In the genomic region with DNA sequence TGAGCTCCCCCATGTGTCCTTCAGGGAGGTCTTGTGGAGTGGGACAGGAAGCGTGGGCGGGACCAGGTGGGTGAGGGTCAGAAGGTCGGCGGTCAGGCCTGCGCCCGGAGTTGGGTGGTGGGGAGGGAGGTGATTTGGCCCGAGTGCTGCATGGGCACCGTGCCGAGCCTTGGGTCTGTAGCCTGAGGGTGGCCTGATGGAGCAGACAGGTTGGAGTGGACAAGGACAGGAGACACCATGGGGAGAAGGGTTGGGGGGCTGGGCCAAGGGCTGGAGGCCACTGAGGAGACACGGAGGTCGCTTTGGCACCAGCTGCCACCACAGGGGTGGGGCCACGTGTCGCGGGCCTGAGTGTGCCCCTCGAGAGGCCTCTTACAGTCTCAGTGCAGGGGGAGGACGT, we compare ENCODE assay signal across 17 cellular contexts. TPM values are rescaled to one million over a fixed set of nuclear protein-coding genes. Genes with fewer than 3 reads are reported as not detected.
DNase-seq lines count a peak whose midpoint lies in the region; ATAC-seq and TF ChIP-seq lines count a peak whose summit lies in the region.
"Had no signal": no experiment of that assay in that cellular context is flagged by ENCODE, and none has a peak within 500 bp of the region (broad histone marks: within the 10 kb centered on the region; RNA-seq: fewer than 3 reads in every experiment).

No MANE protein-coding gene starts in this region.

- TF ChIP-seq CTCF in osteoblast (IDR thresholded peaks at IDR 0.05; ENCODE audit: extremely low read depth, low read depth, low read length), result no peak

- H3K27me3 ChIP-seq in osteoblast (ENCODE audit: insufficient read depth, low read length), result no peaks in the 10 kb centered on the region
- no peaks in the 10 kb centered on the region for H3K27me3 ChIP-seq in aorta (ENCODE audit: control insufficient read depth in 1 of 2, insufficient read depth in 2 of 2, low read length in 1 of 2)
- H3K27me3 ChIP-seq: Peyer's patch, SJCRH30 had no signal

- H2AFZ ChIP-seq in osteoblast (ENCODE audit: low read length), result no peak overlapping the region

- H4K20me1 ChIP-seq in osteoblast (ENCODE audit: insufficient read depth, low read length), result peaks cover 46% of the 10 kb centered on the region

- H3K27ac ChIP-seq in angular gyrus (ENCODE audit: low read depth, low read length) (peak overlapping the region; percentile 29), osteoblast (ENCODE audit: low read depth, low read length) (no peak overlapping the region), aorta (ENCODE audit: low read depth in 1 of 2, low read length in 2 of 2) (no peak overlapping the region)
- H3K27ac ChIP-seq: Peyer's patch, SJCRH30 had no signal

- H3K4me2 ChIP-seq in osteoblast (ENCODE audit: insufficient read depth, low read length), result no peak overlapping the region

- peak; percentile 18 for ATAC-seq in Right ventricle myocardium superior (ENCODE audit: poor library complexity)
- ATAC-seq in left ventricle myocardium superior, result no peak
- peak; percentile 21 for ATAC-seq in aorta (ENCODE audit: low FRiP score)
- no peak for ATAC-seq in GM18870 (IDR thresholded peaks at IDR 0.05; ENCODE audit: unreplicated experiment)
- no peak for ATAC-seq in GM18873 (IDR thresholded peaks at IDR 0.05; ENCODE audit: low FRiP score, unreplicated experiment)

- H3K4me3 ChIP-seq in osteoblast (ENCODE audit: insufficient read depth, low read length) (no peak overlapping the region), aorta (ENCODE audit: low read length in 2 of 2) (no peak overlapping the region)
- H3K4me3 ChIP-seq: HAP-1, Peyer's patch, SJCRH30 had no signal

- H3K4me1 ChIP-seq in osteoblast (ENCODE audit: insufficient read depth, low read length) (peaks cover 3% of the 10 kb centered on the region), aorta (ENCODE audit: control insufficient read depth in 1 of 2, insufficient read depth in 2 of 2, low read length in 2 of 2) (no peaks in the 10 kb centered on the region)
- H3K4me1 ChIP-seq: HAP-1, Peyer's patch, SJCRH30 had no signal

- 81 to 86% methylated on average over 16 of the region's 16 CpGs for WGBS in aorta, 2 donors

- intact Hi-C loops in Right ventricle myocardium superior (cut with DNase I) (no loop called here), left ventricle myocardium superior (cut with micrococcal nuclease) (no loop called here), aorta (cut with DNase I) (no loop called here)

- peaks cover 10% of the 10 kb centered on the region for H3K79me2 ChIP-seq in osteoblast (ENCODE audit: insufficient read depth, low read length)

- H3K9me3 ChIP-seq in osteoblast (ENCODE audit: low read depth, low read length), result no peaks in the 10 kb centered on the region
- no peaks in the 10 kb centered on the region for H3K9me3 ChIP-seq in aorta (ENCODE audit: control insufficient read depth, low read length)
- H3K9me3 ChIP-seq: HAP-1, Peyer's patch, SJCRH30 had no signal

- DNase-seq in Right ventricle myocardium superior (no peak), left ventricle myocardium superior (no peak), osteoblast (ENCODE audit: insufficient read length, low spot score, missing footprints) (peak; percentile 62), aorta (no peak)
- DNase-seq in stimulated activated CD4-positive, alpha-beta T cell treated with anti-CD3 and anti-CD28 coated beads, Interleukin-12 subunit alpha, Interleukin-12 subunit beta, amount 100 ng/mL, for 4 hours, result no peak
- DNase-seq: AML-193, MV-4-11, NCI-H1417 treated with DMSO at 0.1 percent for 48 hours, NCI-H2029 treated with DMSO at 0.1 percent for 48 hours, NCI-H510A treated with DMSO at 0.1 percent for 48 hours, Peyer's patch, SJCRH30 had no signal

- peaks cover 6% of the 10 kb centered on the region for H3K36me3 ChIP-seq in osteoblast (ENCODE audit: insufficient read depth, low read length)
- peaks cover 0 to 5% of the 10 kb centered on the region in 2 donors for H3K36me3 ChIP-seq in aorta (ENCODE audit: control insufficient read depth in 1 of 2, insufficient read depth in 2 of 2, low read length in 1 of 2)

RNA-seq across cellular contexts. Expression of a gene that starts 53.1 kb away (rescaled TPM):
- 53.5 TPM for total RNA-seq in Right ventricle myocardium superior
- 42.6 TPM for total RNA-seq in left ventricle myocardium superior
- total RNA-seq in osteoblast, result 48.0 and 50.7 TPM in 2 replicates
- 100 to 1,000 TPM in 1 of 2 donors, 10 to 100 TPM in 1; 93.3 to 147 TPM for total RNA-seq in aorta
- 10 to 100 TPM; 14.0 to 47.3 TPM for polyA plus RNA-seq in aorta

RNA-seq across cellular contexts. Expression of a gene that starts 57.7 kb away (rescaled TPM):
- total RNA-seq in Right ventricle myocardium superior, result not detected
- total RNA-seq in left ventricle myocardium superior, result not detected
- not detected in 2 replicates for total RNA-seq in osteoblast
- total RNA-seq in aorta, result not detected
- polyA plus RNA-seq in aorta, result under 1 TPM; under 0.01 to 0.49 TPM
- total RNA-seq: Peyer's patch, SJCRH30 had no signal
- polyA plus RNA-seq: IgD-negative memory B cell had no signal

Comparison
In these comparisons a context has a peak if more than half of its experiments do, and no peak if none do; other contexts are left out.
1. ATAC-seq: peak in Right ventricle myocardium superior (single experiment) and aorta (single experiment); none in left ventricle myocardium superior (single experiment), GM18870 (single experiment) and GM18873 (single experiment).